In the genomic region with DNA sequence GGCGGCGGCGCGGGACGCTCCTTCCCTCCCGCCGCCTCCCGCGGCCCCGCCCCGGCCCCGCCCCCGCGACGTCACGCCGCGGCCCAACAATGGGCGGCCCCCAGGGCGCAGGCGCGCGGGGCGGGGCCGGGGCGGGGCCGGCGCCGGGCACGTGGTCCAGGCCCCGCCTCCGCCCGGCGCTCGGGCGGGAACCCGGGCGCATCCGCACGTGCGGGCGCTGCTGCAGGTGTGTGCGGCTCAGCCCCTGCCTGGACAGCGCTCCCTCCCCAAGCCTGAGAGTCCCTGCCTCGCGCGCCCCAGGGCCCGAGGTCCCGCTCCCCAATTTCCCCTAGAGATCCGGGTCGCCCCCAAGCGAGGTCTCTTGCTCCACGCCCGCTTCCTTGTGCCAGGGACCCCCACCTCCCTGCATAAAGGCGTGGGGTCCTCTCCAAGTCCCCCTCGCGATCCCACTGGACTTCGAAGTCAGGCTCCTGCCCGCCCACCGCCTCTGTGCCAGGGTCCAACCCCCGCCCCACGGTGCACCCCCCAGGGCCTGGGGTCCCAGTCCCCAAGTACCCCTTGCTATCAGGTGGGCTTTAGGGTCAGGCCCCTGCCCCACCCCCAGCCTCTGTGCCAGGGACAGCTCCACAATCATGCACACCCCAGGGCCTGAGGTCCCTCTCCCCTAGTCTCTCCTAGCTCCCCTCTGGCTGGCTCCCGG, we compare ENCODE assay signal across 8 cellular contexts. TPM values are rescaled to one million over a fixed set of nuclear protein-coding genes. Genes with fewer than 3 reads are reported as not detected.
DNase-seq lines count a peak whose midpoint lies in the region; ATAC-seq and TF ChIP-seq lines count a peak whose summit lies in the region.

A gene (minus strand): TSS at position 6 of the 700 bp plus-strand sequence. CDS start 267 bp downstream, outside the sequence.

- H3K27me3 Mint-ChIP-seq in activated B cell treated with CpG ODN at 0.5 μM for 24 hours = no peaks in the 10 kb centered on the region

- CTCF ChIA-PET in activated B cell treated with CpG ODN at 0.5 μM for 24 hours (lab: Charles Lee) = no interaction called here

- H3K9ac ChIP-seq in smooth muscle cell (ENCODE audit: low read depth) = peak within 1 kb of the TSS; percentile 98

- no peaks in the 10 kb centered on the region for H3F3A ChIP-seq in smooth muscle cell (ENCODE audit: low read depth)

- ATAC-seq in GM21381 (IDR thresholded peaks at IDR 0.05; ENCODE audit: unreplicated experiment) (peak; percentile 65), activated B cell treated with CpG ODN at 0.5 μM for 24 hours (ENCODE audit: low read depth) (peak; percentile 93)

- no peak for TF ChIP-seq POLR2A in breast epithelium (IDR thresholded peaks at IDR 0.05)

- peaks cover 40% of the 10 kb centered on the region for H3K79me2 ChIP-seq in smooth muscle cell (ENCODE audit: low read depth)

- H3K9me3 ChIP-seq in BE2C (peaks cover 7% of the 10 kb centered on the region), breast epithelium (no peaks in the 10 kb centered on the region), smooth muscle cell (replicated peaks; ENCODE audit: low read depth) (no peaks in the 10 kb centered on the region)

- H3K4me3 Mint-ChIP-seq in activated B cell treated with CpG ODN at 0.5 μM for 24 hours = peak within 1 kb of the TSS; percentile 57

- H2AFZ ChIP-seq in smooth muscle cell (ENCODE audit: low read depth) = no peak within 1 kb of the TSS

- no peaks in the 10 kb centered on the region for H3K9me3 Mint-ChIP-seq in activated B cell treated with CpG ODN at 0.5 μM for 24 hours

- peak within 1 kb of the TSS; percentile 95 for H3K4me2 ChIP-seq in smooth muscle cell

- H3K27me3 ChIP-seq in BE2C (no peaks in the 10 kb centered on the region), breast epithelium (no peaks in the 10 kb centered on the region), smooth muscle cell (ENCODE audit: low read depth) (no peaks in the 10 kb centered on the region)

- 34% methylated on average over 17 of the region's 63 CpGs for WGBS in smooth muscle cell (ENCODE audit: low lambda C conversion rate)

- H3K4me3 ChIP-seq in BE2C (ENCODE audit: low read depth, low read length) (peak within 1 kb of the TSS; percentile 83), breast epithelium (peak within 1 kb of the TSS; percentile 71 to 80 (median 73)), smooth muscle cell (peak within 1 kb of the TSS; percentile 84)

- POLR2A ChIA-PET in activated B cell treated with CpG ODN at 0.5 μM for 24 hours (lab: Charles Lee) = interaction anchor here (0.9 to 1.6 kb wide), 2 partner anchors 25 to 38 kb away, joined by 3 to 8 read pairs; no protein-coding TSS in a partner anchor

- DNase-seq in BE2C = peak; percentile 90
- DNase-seq in NCI-H1092 (lab: John Stamatoyannopoulos, UW) = peak; percentile 56
- DNase-seq in activated B cell treated with CpG ODN at 0.5 μM for 24 hours = peak; percentile 77
- peak; percentile 62 to 71 for DNase-seq in breast epithelium (ENCODE audit: low spot score in 2 of 2)
- peak; percentile 96 for DNase-seq in iPS-NIHi7 (ENCODE audit: extremely low spot score)
- DNase-seq in smooth muscle cell (lab: John Stamatoyannopoulos, UW; ENCODE audit: unreplicated experiment) = peak; percentile 16
- DNase-seq in OCI-M2 (lab: John Stamatoyannopoulos, UW; ENCODE audit: unreplicated experiment) = no peak

- TF ChIP-seq CTCF in BE2C (IDR thresholded peaks at IDR 0.05; ENCODE audit: low read depth, low read length) (no peak), activated B cell treated with CpG ODN at 0.5 μM for 24 hours (IDR thresholded peaks at IDR 0.05) (no peak), breast epithelium (IDR thresholded peaks at IDR 0.05) (no peak), smooth muscle cell (IDR thresholded peaks at IDR 0.05; ENCODE audit: borderline replicate concordance, insufficient read depth, poor library complexity, severe bottlenecking) (no peak)

- H3K27ac ChIP-seq in breast epithelium (peak within 1 kb of the TSS; percentile 89 to 92), smooth muscle cell (ENCODE audit: low read depth) (peak within 1 kb of the TSS; percentile 97)

- intact Hi-C loops in activated B cell treated with CpG ODN at 0.5 μM for 24 hours (cut with micrococcal nuclease) (loop anchor here (1.0 kb wide), 1 partner anchor 23 kb away; no protein-coding TSS in a partner anchor), breast epithelium (cut with DNase I; ENCODE audit: low total_unique reads) (no loop called here)

- H3K36me3 ChIP-seq in BE2C (peaks cover 23% of the 10 kb centered on the region), breast epithelium (no peaks in the 10 kb centered on the region), smooth muscle cell (ENCODE audit: low read depth) (no peaks in the 10 kb centered on the region)

- H3K36me3 Mint-ChIP-seq in activated B cell treated with CpG ODN at 0.5 μM for 24 hours (ENCODE audit: low read depth) = no peaks in the 10 kb centered on the region

- H3K27ac Mint-ChIP-seq in activated B cell treated with CpG ODN at 0.5 μM for 24 hours = no peak within 1 kb of the TSS

- H3K4me1 ChIP-seq in BE2C = no peaks in the 10 kb centered on the region
- peaks cover 0 to 6% of the 10 kb centered on the region in 2 donors for H3K4me1 ChIP-seq in breast epithelium
- H3K4me1 ChIP-seq in smooth muscle cell (ENCODE audit: low read depth) = peaks cover 11% of the 10 kb centered on the region

- peaks cover 5% of the 10 kb centered on the region for H3K4me1 Mint-ChIP-seq in activated B cell treated with CpG ODN at 0.5 μM for 24 hours

- H4K20me1 ChIP-seq in smooth muscle cell (ENCODE audit: low read depth) = peaks cover 30% of the 10 kb centered on the region

RNA-seq across cellular contexts. Expression of the gene that starts here (rescaled TPM):
- 27.1 TPM for polyA plus RNA-seq in BE2C (2012; ENCODE audit: insufficient read depth, insufficient read length, low read depth)
- total RNA-seq in activated B cell treated with CpG ODN at 0.5 μM for 24 hours = 2.1 and 2.5 TPM in 2 replicates
- 10 to 100 TPM; 12.5 to 14.3 (median 12.6) TPM for total RNA-seq in breast epithelium
- total RNA-seq in smooth muscle cell = 28.6 and 41.5 TPM in 2 replicates
- 8.4 and 9.3 TPM in 2 replicates for polyA plus RNA-seq in smooth muscle cell
